37 cellular contexts compared by ENCODE assay signal in the genomic region with DNA sequence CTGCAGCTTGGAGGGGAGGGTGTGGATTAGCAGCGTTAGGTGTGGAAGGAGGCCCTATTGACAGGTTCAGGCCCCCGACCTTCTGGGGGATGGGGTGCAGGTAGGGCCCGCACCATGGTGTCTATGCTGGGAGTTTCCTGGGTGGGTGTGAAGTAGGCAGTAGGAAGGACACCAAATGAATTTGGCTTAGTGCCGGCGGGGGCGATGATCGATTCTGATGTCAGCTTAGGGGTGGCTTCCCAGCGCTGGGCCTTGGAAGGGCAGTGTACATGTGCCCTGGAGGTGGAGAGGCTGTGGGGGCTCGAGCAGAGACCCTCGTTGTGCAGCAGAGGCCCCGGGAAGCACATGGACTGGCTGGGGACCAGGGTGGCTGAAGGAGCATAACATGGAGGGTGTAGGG. TPM values are rescaled to one million over a fixed set of nuclear protein-coding genes. Genes with fewer than 3 reads are reported as not detected.
"Had no signal": no experiment of that assay in that cellular context is flagged by ENCODE, and none has a peak within 500 bp of the region (broad histone marks: within the 10 kb centered on the region; RNA-seq: fewer than 3 reads in every experiment).

No MANE protein-coding gene starts in this region.

- H3K4me1 Mint-ChIP-seq: activated B cell treated with CpG ODN at 0.5 μM for 24 hours; activated T-helper 17 cell treated with anti-CD3 and anti-CD28 coated beads, Interleukin-2, amount 50 U/mL, for 72 hours; central memory CD8-positive, alpha-beta T cell; T-helper 17 cell had no signal

- DNase-seq: activated B cell treated with CpG ODN at 0.5 μM for 24 hours; activated CD4-positive, alpha-beta memory T cell treated with anti-CD3 and anti-CD28 coated beads for 36 hours; activated CD4-positive, alpha-beta T cell treated with anti-CD3 and anti-CD28 coated beads for 48 hours; activated CD8-positive, alpha-beta T cell treated with anti-CD3 and anti-CD28 coated beads, Interleukin-2, amount 10 ng/mL, durations not matched to agents 7 days and 5 days; activated effector memory CD4-positive, alpha-beta T cell treated with Interleukin-2 at 50 U/mL for 16 hours; activated gamma-delta T cell treated with Interleukin-2 at 50 U/mL for 16 hours; activated naive CD4-positive, alpha-beta T cell treated with anti-CD3 and anti-CD28 coated beads, Interleukin-2, amount 50 U/mL, for 16 hours; activated naive CD4-positive, alpha-beta T cell treated with Interleukin-2 at 50 U/mL for 16 hours; activated T-cell treated with anti-CD3 and anti-CD28 coated beads, Interleukin-2, amount 50 U/mL, for 4 hours; amniotic stem cell; brain microvascular endothelial cell; cortex of kidney; dermis blood vessel endothelial cell; effector CD4-positive, alpha-beta T cell; effector memory CD8-positive, alpha-beta T cell; esophagus squamous epithelium; foreskin melanocyte; T-helper 1 cell; T-helper 17 cell; T1000; WERI-Rb-1 had no signal

- H3K27ac ChIP-seq: brain microvascular endothelial cell, epithelial cell of prostate, esophagus squamous epithelium, gastroesophageal sphincter, WERI-Rb-1 had no signal

- ATAC-seq: activated CD4-positive, CD25-positive, alpha-beta regulatory T cell treated with anti-CD3 and anti-CD28 coated beads, Interleukin-2, amount 50 U/mL, for 24 hours; activated CD8-positive, alpha-beta T cell treated with anti-CD3 and anti-CD28 coated beads, Interleukin-2, amount 10 ng/mL, durations not matched to agents 7 days and 5 days; activated T-cell treated with anti-CD3 and anti-CD28 coated beads, Interleukin-2, amount 50 U/mL, for 4 hours; activated T-helper 17 cell treated with anti-CD3 and anti-CD28 coated beads, Interleukin-2, amount 50 U/mL, for 72 hours; effector memory CD8-positive, alpha-beta T cell; gastroesophageal sphincter; T-helper 17 cell had no signal

- H3K36me3 ChIP-seq: brain microvascular endothelial cell, esophagus squamous epithelium, gastroesophageal sphincter, WERI-Rb-1 had no signal

- H3K27me3 ChIP-seq: brain microvascular endothelial cell had no signal

- FAIRE-seq: astrocyte, bronchial epithelial cell, endothelial cell of umbilical vein had no signal

- H3K27ac Mint-ChIP-seq: activated B cell treated with CpG ODN at 0.5 μM for 24 hours; activated CD4-positive, alpha-beta memory T cell treated with anti-CD3 and anti-CD28 coated beads for 36 hours; activated CD8-positive, alpha-beta T cell treated with anti-CD3 and anti-CD28 coated beads, Interleukin-2, amount 10 ng/mL, durations not matched to agents 7 days and 5 days; activated naive CD8-positive, alpha-beta T cell; activated T-helper 17 cell treated with anti-CD3 and anti-CD28 coated beads, Interleukin-2, amount 50 U/mL, for 72 hours; effector memory CD8-positive, alpha-beta T cell; T-helper 17 cell; T-helper 2 cell treated with Interferon-gamma antibody and Interleukin-4, amounts not matched to agents 5 μg/mL and 100 μg/mL, for 36 hours had no signal

- H3K9me3 ChIP-seq: esophagus squamous epithelium, gastroesophageal sphincter had no signal

- H3K9me3 Mint-ChIP-seq: activated CD4-positive, alpha-beta memory T cell treated with anti-CD3 and anti-CD28 coated beads for 36 hours; activated T-helper 17 cell treated with anti-CD3 and anti-CD28 coated beads, Interleukin-2, amount 50 U/mL, for 72 hours; central memory CD8-positive, alpha-beta T cell; effector memory CD8-positive, alpha-beta T cell; T-helper 2 cell treated with Interferon-gamma antibody and Interleukin-4, amounts not matched to agents 5 μg/mL and 100 μg/mL, for 36 hours had no signal

- H3K4me3 Mint-ChIP-seq: activated B cell treated with CpG ODN at 0.5 μM for 24 hours; activated CD4-positive, alpha-beta memory T cell treated with anti-CD3 and anti-CD28 coated beads for 36 hours; activated CD8-positive, alpha-beta T cell treated with anti-CD3 and anti-CD28 coated beads, Interleukin-2, amount 10 ng/mL, durations not matched to agents 7 days and 5 days; activated naive CD8-positive, alpha-beta T cell; activated T-cell treated with anti-CD3 and anti-CD28 coated beads, Interleukin-2, amount 50 U/mL, for 4 hours; activated T-helper 17 cell treated with anti-CD3 and anti-CD28 coated beads, Interleukin-2, amount 50 U/mL, for 72 hours; central memory CD8-positive, alpha-beta T cell; effector memory CD8-positive, alpha-beta T cell; T-helper 17 cell; T-helper 2 cell treated with Interferon-gamma antibody and Interleukin-4, amounts not matched to agents 5 μg/mL and 100 μg/mL, for 36 hours had no signal

- H3K4me3 ChIP-seq: esophagus squamous epithelium, gastroesophageal sphincter had no signal

- H3K36me3 Mint-ChIP-seq: activated CD4-positive, alpha-beta memory T cell treated with anti-CD3 and anti-CD28 coated beads for 36 hours; activated naive CD8-positive, alpha-beta T cell had no signal

RNA-seq across cellular contexts. Expression of gene DCDC2C, which starts 21.6 kb away (rescaled TPM):
- total RNA-seq: activated B cell treated with CpG ODN at 0.5 μM for 24 hours; activated CD4-positive, alpha-beta memory T cell treated with anti-CD3 and anti-CD28 coated beads for 36 hours; activated CD8-positive, alpha-beta T cell treated with anti-CD3 and anti-CD28 coated beads, Interleukin-2, amount 10 ng/mL, durations not matched to agents 7 days and 5 days; activated T-cell treated with anti-CD3 and anti-CD28 coated beads, Interleukin-2, amount 50 U/mL, for 4 hours; activated T-helper 17 cell treated with anti-CD3 and anti-CD28 coated beads, Interleukin-2, amount 50 U/mL, for 72 hours; astrocyte; bronchial epithelial cell; cardiac septum; cerebellum; endothelial cell of umbilical vein; esophagus squamous epithelium; fibroblast of lung; fibroblast of villous mesenchyme; glomerular endothelial cell; T-helper 17 cell had no signal
- polyA plus RNA-seq: adipose tissue, endothelial cell of umbilical vein, fibroblast of lung had no signal
